8 cellular contexts compared by ENCODE assay signal in the genomic region with DNA sequence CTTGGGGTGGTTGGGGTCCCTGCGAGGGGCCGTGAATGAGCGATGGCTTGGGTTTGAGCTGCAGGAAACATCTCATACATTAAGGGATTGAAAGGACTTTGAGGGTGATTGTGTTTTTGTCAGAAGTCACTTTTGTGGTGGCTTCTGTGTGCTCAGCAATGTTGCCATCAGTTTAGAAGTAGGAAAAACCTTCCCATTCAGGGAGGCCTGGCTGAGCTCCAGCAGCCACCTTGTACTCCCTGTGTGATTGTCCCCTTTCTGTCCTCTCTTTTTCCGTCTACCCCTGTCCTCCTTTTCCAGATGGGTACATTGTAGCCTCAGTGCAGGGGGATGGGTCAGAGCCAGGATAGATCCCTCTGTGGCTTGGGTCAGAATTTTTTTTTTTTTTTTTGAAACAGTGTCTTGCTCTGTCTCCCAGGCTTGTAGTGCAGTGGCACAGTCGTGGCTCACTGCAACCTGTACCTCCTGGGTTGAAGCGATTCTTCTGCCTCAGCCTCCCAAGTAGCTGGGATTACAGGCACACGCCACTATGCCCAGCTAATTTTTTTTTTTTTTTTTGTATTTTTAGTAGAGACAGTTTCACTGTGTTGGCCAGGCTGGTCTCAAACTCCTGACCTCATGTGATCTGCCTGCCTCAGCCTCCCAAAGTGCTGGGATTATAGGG. TPM values are rescaled to one million over a fixed set of nuclear protein-coding genes. Genes with fewer than 3 reads are reported as not detected.
DNase-seq lines count a peak whose midpoint lies in the region; ATAC-seq, FAIRE-seq and TF ChIP-seq lines count a peak whose summit lies in the region.
"Not testable (repeated sequence)": the region's sequence is repeated elsewhere in the genome, so short reads cannot be mapped to it uniquely, and the experiment has no call there.

No MANE protein-coding gene starts in this region.

- peaks cover 20% of the 10 kb centered on the region for H3K4me1 ChIP-seq in CD8-positive, alpha-beta memory T cell (ENCODE audit: insufficient read depth, low read length)
- not testable (repeated sequence) for H3K4me1 ChIP-seq in adipocyte (ENCODE audit: control insufficient read depth, insufficient read depth, low read length); endodermal cell (ENCODE audit: control insufficient read depth, insufficient read depth, low read length)
- H3K4me1 ChIP-seq in kidney (ENCODE audit: control insufficient read depth in 1 of 2, insufficient read depth in 1 of 2, low read depth in 1 of 2, low read length in 2 of 2), result peaks cover 0 to 10% of the 10 kb centered on the region in 2 donors
- peaks cover 27% of the 10 kb centered on the region for H3K4me1 ChIP-seq in testis

- not testable (repeated sequence) for H3K36me3 ChIP-seq in CD8-positive, alpha-beta memory T cell (ENCODE audit: insufficient read depth, low read length); testis (ENCODE audit: low read depth, missing control alignments)
- peaks cover 30% of the 10 kb centered on the region; the same call in 1 of the 2 replicates for H3K36me3 ChIP-seq in KOPT-K1 (ENCODE audit: insufficient read depth, low read length)
- H3K36me3 ChIP-seq in adipocyte (ENCODE audit: control insufficient read depth, insufficient read depth, low read length, severe bottlenecking), result peaks cover 12% of the 10 kb centered on the region
- peaks cover 25% of the 10 kb centered on the region for H3K36me3 ChIP-seq in endodermal cell (ENCODE audit: control insufficient read depth, insufficient read depth, low read length)
- peaks cover 7 to 13% of the 10 kb centered on the region in 2 donors for H3K36me3 ChIP-seq in kidney (ENCODE audit: control insufficient read depth in 1 of 2, insufficient read depth in 2 of 2, low read length in 2 of 2)

- H3K27ac ChIP-seq in CD8-positive, alpha-beta memory T cell (ENCODE audit: low read depth, low read length), result peak overlapping the region; percentile 99
- H3K27ac ChIP-seq in KOPT-K1 (ENCODE audit: low read depth, low read length, poor library complexity, severe bottlenecking) (peak overlapping the region; percentile 74), testis (peak overlapping the region; percentile 95 to 98)
- not testable (repeated sequence) for H3K27ac ChIP-seq in endodermal cell (ENCODE audit: low read depth, low read length); kidney (ENCODE audit: low read depth in 2 of 2, low read length in 2 of 2)

- intact Hi-C loops in kidney (cut with DNase I); testis (cut with DNase I; ENCODE audit: low total_unique reads): not testable (repeated sequence)

- DNase-seq in CD8-positive, alpha-beta memory T cell; T-helper 17 cell; adipocyte (ENCODE audit: low read depth); endodermal cell; kidney; osteocyte (ENCODE audit: extremely low spot score, unreplicated experiment): not testable (repeated sequence)
- peak; percentile 84 for DNase-seq in testis

- not testable (repeated sequence) for H3K9me3 Mint-ChIP-seq in CD8-positive, alpha-beta memory T cell; endodermal cell; osteocyte (ENCODE audit: unreplicated experiment)

- peaks cover 0 to 10% of the 10 kb centered on the region in 2 donors for H3K27me3 Mint-ChIP-seq in CD8-positive, alpha-beta memory T cell
- H3K27me3 Mint-ChIP-seq in T-helper 17 cell; endodermal cell (ENCODE audit: insufficient read depth); osteocyte (ENCODE audit: unreplicated experiment): not testable (repeated sequence)

- H3K4me3 Mint-ChIP-seq in CD8-positive, alpha-beta memory T cell, result peak overlapping the region; percentile 93 to 100 (median 99)
- peak overlapping the region; percentile 99 for H3K4me3 Mint-ChIP-seq in T-helper 17 cell
- peak overlapping the region; percentile 92 for H3K4me3 Mint-ChIP-seq in endodermal cell
- peak overlapping the region; percentile 99 for H3K4me3 Mint-ChIP-seq in osteocyte (ENCODE audit: unreplicated experiment)

- H3K9ac ChIP-seq in adipocyte (ENCODE audit: low read length) (peak overlapping the region; percentile 88), endodermal cell (ENCODE audit: extremely low read depth, low read length, poor library complexity, severe bottlenecking) (peak overlapping the region; percentile 99), kidney (ENCODE audit: low read length in 2 of 2) (peak overlapping the region in 1 of 2 donors; percentile 88)

- not testable (repeated sequence) for FAIRE-seq in kidney (lab: Jason Lieb, UNC)

- POLR2A ChIA-PET in CD8-positive, alpha-beta memory T cell (lab: Charles Lee), result interaction anchor here (0.7 to 1.9 kb wide), 2 partner anchors 48 to 53 kb away, joined by 4 to 6 read pairs; no protein-coding TSS in a partner anchor

- H3K4me1 Mint-ChIP-seq in CD8-positive, alpha-beta memory T cell, result peaks cover 24 to 42% (median 37%) of the 10 kb centered on the region in 3 donors
- H3K4me1 Mint-ChIP-seq in T-helper 17 cell (peaks cover 23% of the 10 kb centered on the region), endodermal cell (peaks cover 11% of the 10 kb centered on the region), osteocyte (ENCODE audit: unreplicated experiment) (peaks cover 11% of the 10 kb centered on the region)

- peak overlapping the region; percentile 52 to 100 (median 100) for H3K27ac Mint-ChIP-seq in CD8-positive, alpha-beta memory T cell
- H3K27ac Mint-ChIP-seq in T-helper 17 cell (peak overlapping the region; percentile 100), endodermal cell (peak overlapping the region; percentile 97), osteocyte (ENCODE audit: unreplicated experiment) (peak overlapping the region; percentile 100)

- not testable (repeated sequence) for H3K27me3 ChIP-seq in CD8-positive, alpha-beta memory T cell (ENCODE audit: insufficient read depth, low read length, poor library complexity, severe bottlenecking); adipocyte (replicated peaks; ENCODE audit: control insufficient read depth, insufficient read depth, low read length); endodermal cell (ENCODE audit: control insufficient read depth, insufficient read depth, low read length, poor library complexity, severe bottlenecking); testis

- H3K9me3 ChIP-seq in CD8-positive, alpha-beta memory T cell (ENCODE audit: low read length); KOPT-K1 (ENCODE audit: insufficient read depth, low read length, poor library complexity, severe bottlenecking); T-helper 17 cell (ENCODE audit: control insufficient read depth, low read length, poor library complexity, severe bottlenecking); adipocyte (ENCODE audit: control insufficient read depth, low read length); endodermal cell (ENCODE audit: control insufficient read depth, low read length); kidney (ENCODE audit: control insufficient read depth in 1 of 2, low read length in 2 of 2); testis: not testable (repeated sequence)

- ATAC-seq in T-helper 17 cell, result not testable (repeated sequence)

- CTCF ChIA-PET in CD8-positive, alpha-beta memory T cell (lab: Charles Lee), result interaction anchor here (0.8 kb wide), 1 partner anchor 71 kb away, joined by 3 read pairs; no protein-coding TSS in a partner anchor

- TF ChIP-seq POLR2A in testis (IDR thresholded peaks at IDR 0.05), result not testable (repeated sequence)

- peaks cover 0 to 42% (median 3%) of the 10 kb centered on the region in 3 donors for H3K36me3 Mint-ChIP-seq in CD8-positive, alpha-beta memory T cell
- H3K36me3 Mint-ChIP-seq in T-helper 17 cell (ENCODE audit: low read depth), result not testable (repeated sequence)
- H3K36me3 Mint-ChIP-seq in endodermal cell (ENCODE audit: low read depth) (peaks cover 37% of the 10 kb centered on the region), osteocyte (ENCODE audit: unreplicated experiment) (peaks cover 10% of the 10 kb centered on the region)

- peak overlapping the region; percentile 86 for H3K4me3 ChIP-seq in CD8-positive, alpha-beta memory T cell (ENCODE audit: low read length)
- H3K4me3 ChIP-seq in adipocyte (ENCODE audit: low read length), result peak overlapping the region; percentile 96
- peak overlapping the region; percentile 95 for H3K4me3 ChIP-seq in endodermal cell (ENCODE audit: low read length)
- H3K4me3 ChIP-seq in kidney (ENCODE audit: low read length in 2 of 2), result peak overlapping the region; percentile 94 to 97
- H3K4me3 ChIP-seq in testis, result peak overlapping the region; percentile 78 to 92

- not testable (repeated sequence) for TF ChIP-seq CTCF in endodermal cell (conservative IDR thresholded peaks at IDR 0.05); kidney (IDR thresholded peaks at IDR 0.05; ENCODE audit: borderline replicate concordance, extremely low read depth, insufficient read depth); osteocyte (IDR thresholded peaks at IDR 0.05); testis (IDR thresholded peaks at IDR 0.05)

- WGBS in endodermal cell (ENCODE audit: insufficient coverage in 1 of 2, insufficient read length in 1 of 2), 2 experiments, result 88 to 100% methylated on average over 3 to 7 of the region's 7 CpGs
- WGBS in testis, 2 donors, result 36 to 48% methylated on average over 7 of the region's 7 CpGs

RNA-seq across cellular contexts. Expression of gene MED25, which starts 1.5 kb away (rescaled TPM):
- total RNA-seq in CD8-positive, alpha-beta memory T cell, result 10 to 100 TPM; 42.3 to 47.2 TPM
- 23.7 TPM for polyA plus RNA-seq in CD8-positive, alpha-beta memory T cell
- 100 to 1,000 TPM in 1 of 2 donors, 10 to 100 TPM in 1; 94.8 to 108 TPM for total RNA-seq in T-helper 17 cell
- total RNA-seq in endodermal cell, result 10 to 100 TPM; 89.1 to 90.0 TPM
- polyA plus RNA-seq in endodermal cell (2013, experiment 1 of 2), result 83.7 TPM
- 73.4 TPM for polyA plus RNA-seq in endodermal cell (2013, experiment 2 of 2)
- total RNA-seq in kidney, result 53.2 TPM
- 37.3 TPM for polyA plus RNA-seq in kidney (ENCODE audit: insufficient read depth, low read depth, low replicate concordance)
- 56.1 and 58.1 TPM in 2 replicates for total RNA-seq in osteocyte
- 100 to 1,000 TPM; 244 to 246 TPM for total RNA-seq in testis
- polyA plus RNA-seq in testis (ENCODE audit: insufficient read depth, low read depth, low replicate concordance), result 156 TPM

RNA-seq across cellular contexts. Expression of gene FUZ, which starts 6.5 kb away (rescaled TPM):
- total RNA-seq in CD8-positive, alpha-beta memory T cell, result 10 to 100 TPM; 26.1 to 30.1 TPM
- 4.5 TPM for polyA plus RNA-seq in CD8-positive, alpha-beta memory T cell
- total RNA-seq in T-helper 17 cell, result 10 to 100 TPM; 29.4 to 30.7 TPM
- 10 to 100 TPM; 26.1 to 41.2 TPM for total RNA-seq in endodermal cell
- polyA plus RNA-seq in endodermal cell (2013, experiment 1 of 2), result 33.6 TPM
- 32.8 TPM for polyA plus RNA-seq in endodermal cell (2013, experiment 2 of 2)
- 26.9 TPM for total RNA-seq in kidney
- polyA plus RNA-seq in kidney (ENCODE audit: insufficient read depth, low read depth, low replicate concordance), result 51.2 TPM
- 19.9 and 24.4 TPM in 2 replicates for total RNA-seq in osteocyte
- 100 to 1,000 TPM in 1 of 2 donors, 10 to 100 TPM in 1; 56.0 to 101 TPM for total RNA-seq in testis
- polyA plus RNA-seq in testis (ENCODE audit: insufficient read depth, low read depth, low replicate concordance), result 98.0 TPM

RNA-seq across cellular contexts. Expression of gene PTOV1, which starts 31.4 kb away (rescaled TPM):
- 10 to 100 TPM; 91.9 to 93.7 TPM for total RNA-seq in CD8-positive, alpha-beta memory T cell
- polyA plus RNA-seq in CD8-positive, alpha-beta memory T cell, result 47.7 TPM
- total RNA-seq in T-helper 17 cell, result 100 to 1,000 TPM; 125 to 162 TPM
- total RNA-seq in endodermal cell, result 100 to 1,000 TPM; 279 to 287 TPM
- 359 TPM for polyA plus RNA-seq in endodermal cell (2013, experiment 1 of 2)
- 302 TPM for polyA plus RNA-seq in endodermal cell (2013, experiment 2 of 2)
- 118 TPM for total RNA-seq in kidney
- polyA plus RNA-seq in kidney (ENCODE audit: insufficient read depth, low read depth, low replicate concordance), result 235 TPM
- total RNA-seq in osteocyte, result 266 and 295 TPM in 2 replicates
- total RNA-seq in testis, result 100 to 1,000 TPM; 257 to 260 TPM
- polyA plus RNA-seq in testis (ENCODE audit: insufficient read depth, low read depth, low replicate concordance), result 235 TPM

RNA-seq across cellular contexts. Expression of gene PNKP, which starts 47.8 kb away (rescaled TPM):
- 10 to 100 TPM; 91.6 to 98.7 TPM for total RNA-seq in CD8-positive, alpha-beta memory T cell
- 28.4 TPM for polyA plus RNA-seq in CD8-positive, alpha-beta memory T cell
- total RNA-seq in T-helper 17 cell, result 100 to 1,000 TPM; 170 to 196 TPM
- total RNA-seq in endodermal cell, result 100 to 1,000 TPM; 161 to 163 TPM
- 78.3 TPM for polyA plus RNA-seq in endodermal cell (2013, experiment 1 of 2)
- polyA plus RNA-seq in endodermal cell (2013, experiment 2 of 2), result 66.1 TPM
- 101 TPM for total RNA-seq in kidney
- 45.5 TPM for polyA plus RNA-seq in kidney (ENCODE audit: insufficient read depth, low read depth, low replicate concordance)
- 68.3 and 76.4 TPM in 2 replicates for total RNA-seq in osteocyte
- 100 to 1,000 TPM; 110 to 125 TPM for total RNA-seq in testis
- 45.5 TPM for polyA plus RNA-seq in testis (ENCODE audit: insufficient read depth, low read depth, low replicate concordance)

RNA-seq across cellular contexts. Expression of gene AP2A1, which starts 52.8 kb away (rescaled TPM):
- 10 to 100 TPM; 82.5 to 87.7 TPM for total RNA-seq in CD8-positive, alpha-beta memory T cell
- polyA plus RNA-seq in CD8-positive, alpha-beta memory T cell, result 10.1 TPM
- total RNA-seq in T-helper 17 cell (10 to 100 TPM; 43.3 to 51.5 TPM), endodermal cell (100 to 1,000 TPM; 100 to 110 TPM), kidney (70.0 TPM), osteocyte (130 and 133 TPM in 2 replicates), testis (100 to 1,000 TPM; 301 to 358 TPM)
- 80.4 TPM for polyA plus RNA-seq in endodermal cell (2013, experiment 1 of 2)
- polyA plus RNA-seq in endodermal cell (2013, experiment 2 of 2), result 71.7 TPM
- polyA plus RNA-seq in kidney (ENCODE audit: insufficient read depth, low read depth, low replicate concordance) (32.0 TPM), testis (ENCODE audit: insufficient read depth, low read depth, low replicate concordance) (226 TPM)
